24 cellular contexts compared by ENCODE assay signal in genomic region chr5:113215401-113216060, GRCh38.
A peak's percentile ranks its signal among the peaks of the same experiment; 100 is the strongest.
DNase-seq lines count a peak whose midpoint lies in the region; ATAC-seq and TF ChIP-seq lines count a peak whose summit lies in the region.
"Had no signal": no experiment of that assay in that cellular context is flagged by ENCODE, and none has a peak within 500 bp of the region (broad histone marks: within the 10 kb centered on the region; RNA-seq: fewer than 3 reads in every experiment).

No MANE protein-coding gene starts in this region.

- H3K36me3 ChIP-seq in parathyroid adenoma (ENCODE audit: control insufficient read depth, insufficient read depth, low read length) = no peaks in the 10 kb centered on the region
- H3K36me3 ChIP-seq: breast epithelium, vagina had no signal

- H3K27me3 ChIP-seq in parathyroid adenoma (ENCODE audit: control insufficient read depth, insufficient read depth, low read length) = no peaks in the 10 kb centered on the region
- H3K27me3 ChIP-seq: breast epithelium, vagina had no signal

- peak overlapping the region; percentile 45 for H3K27ac ChIP-seq in parathyroid adenoma
- H3K27ac ChIP-seq: breast epithelium, vagina had no signal

- peaks cover 75% of the 10 kb centered on the region for H3K79me2 ChIP-seq in parathyroid adenoma

- H2AFZ ChIP-seq in parathyroid adenoma = no peak overlapping the region
- H2AFZ ChIP-seq: GM23338 had no signal

- no peaks in the 10 kb centered on the region for H3K9me3 ChIP-seq in parathyroid adenoma (ENCODE audit: control insufficient read depth, low read length)
- H3K9me3 ChIP-seq: breast epithelium, vagina had no signal

- TF ChIP-seq CTCF in astrocyte of the spinal cord (IDR thresholded peaks at IDR 0.05; ENCODE audit: low read depth, low read length) (no peak), parathyroid adenoma (IDR thresholded peaks at IDR 0.05) (no peak)

- ATAC-seq in GM18858 (IDR thresholded peaks at IDR 0.05; ENCODE audit: unreplicated experiment) = no peak
- ATAC-seq: activated CD8-positive, alpha-beta memory T cell treated with anti-CD3 and anti-CD28 coated beads, Interleukin-2, amount 10 ng/mL, durations not matched to agents 7 days and 5 days; GM23338; T-cell had no signal

- no peak overlapping the region for H3K4me2 ChIP-seq in parathyroid adenoma (ENCODE audit: low read length)
- H3K4me2 ChIP-seq: GM23338 had no signal

- H3K4me1 ChIP-seq in parathyroid adenoma = peaks cover 81% of the 10 kb centered on the region
- H3K4me1 ChIP-seq: breast epithelium had no signal

- in situ Hi-C loops in astrocyte of the spinal cord (cut with HindIII; ENCODE audit: low sequenced_read_pairs) = no loop called here

- H3K4me3 ChIP-seq in astrocyte of the spinal cord (ENCODE audit: low read depth, low read length) (no peak overlapping the region), parathyroid adenoma (ENCODE audit: low read depth, low read length) (no peak overlapping the region)
- H3K4me3 ChIP-seq: breast epithelium, GM23338, vagina had no signal

- H3K9ac ChIP-seq in parathyroid adenoma = no peak overlapping the region

- DNase-seq in EH (ENCODE audit: low read depth) = peak; percentile 39
- DNase-seq in NCI-H226 = peak; percentile 19
- DNase-seq in astrocyte of the spinal cord (ENCODE audit: low read depth, low spot score) = peak; percentile 79
- DNase-seq in NCI-H1930 (lab: John Stamatoyannopoulos, UW) = no peak
- no peak for DNase-seq in activated gamma-delta T cell (lab: John Stamatoyannopoulos, UW)
- no peak for DNase-seq in NCI-H1436 treated with DMSO at 0.1 percent for 48 hours (lab: John Stamatoyannopoulos, UW)
- DNase-seq: activated CD4-positive, alpha-beta T cell treated with anti-CD3 and anti-CD28 coated beads, Interleukin-2, amount 10 ng/mL, durations not matched to agents 24 days and 14 days; activated CD8-positive, alpha-beta memory T cell treated with anti-CD3 and anti-CD28 coated beads, Interleukin-2, amount 10 ng/mL, durations not matched to agents 7 days and 5 days; CD4-positive, alpha-beta T cell; cortex of kidney; DMS 273 treated with DMSO at 0.1 percent for 48 hours; GF-D8; head of caudate nucleus; KBM-7; NCI-H187 treated with DMSO at 0.1 percent for 48 hours; NCI-H446; SHP77 treated with DMSO at 0.1 percent for 48 hours; stimulated activated CD8-positive, alpha-beta memory T cell treated with anti-CD3 and anti-CD28 coated beads, Interleukin-4, amount 100 ng/mL, for 48 hours; T-cell had no signal

Comparison
In these comparisons a context has a peak if more than half of its experiments do, and no peak if none do; other contexts are left out.
1. DNase-seq: peak in EH (single experiment), NCI-H226 (single experiment) and astrocyte of the spinal cord (single experiment); none in NCI-H1930 (0 of 2), activated gamma-delta T cell (single experiment) and NCI-H1436 treated with DMSO at 0.1 percent for 48 hours (single experiment).